Comparison of ENCODE assay signal across 1 cellular context in genomic region chr1:38997901-38998190, GRCh38.
TF ChIP-seq lines count a peak whose summit lies in the region.

No MANE protein-coding gene starts in this region.

TF ChIP-seq in GM23338, 12 proteins besides CTCF, POLR2A, EP300 and RAD21 (continued from another document):
- TF ChIP-seq ZNF114 (CRISPR knock-in tag; IDR thresholded peaks at IDR 0.05) (no peak), NANOG (IDR thresholded peaks at IDR 0.05; ENCODE audit: borderline replicate concordance) (no peak), ZNF462 (CRISPR knock-in tag; IDR thresholded peaks at IDR 0.05) (no peak)
